Comparison of ENCODE assay signal across 9 cellular contexts in the genomic region with DNA sequence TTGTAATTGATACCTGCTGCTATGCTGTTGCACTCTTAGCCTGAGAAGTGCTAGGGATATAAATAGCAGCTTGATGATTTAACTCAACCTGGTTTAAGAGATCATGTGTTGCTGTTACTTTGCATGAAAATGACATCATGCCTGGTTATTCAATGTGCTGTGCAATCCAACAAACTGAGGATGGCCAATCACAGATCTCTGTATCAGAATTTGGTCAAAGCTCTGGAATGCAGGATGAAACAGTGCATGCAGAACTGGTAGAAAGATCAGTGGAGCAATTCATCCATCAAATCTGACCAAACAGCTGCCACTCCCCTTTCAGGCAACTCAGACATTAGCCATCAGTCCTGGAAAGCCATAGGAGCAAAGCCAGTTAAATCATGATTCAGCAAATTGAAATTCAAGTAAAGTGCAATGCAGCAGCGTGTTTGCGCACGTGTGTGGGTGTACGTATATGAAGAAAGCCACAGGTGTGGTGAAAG.
A peak's percentile ranks its signal among the peaks of the same experiment; 100 is the strongest.
DNase-seq lines count a peak whose midpoint lies in the region; ATAC-seq and TF ChIP-seq lines count a peak whose summit lies in the region.
"Had no signal": no experiment of that assay in that cellular context is flagged by ENCODE, and none has a peak within 500 bp of the region (broad histone marks: within the 10 kb centered on the region; RNA-seq: fewer than 3 reads in every experiment).

No MANE protein-coding gene starts in this region.

- no peak overlapping the region for H3K4me3 Mint-ChIP-seq in CD14-positive monocyte
- no peak overlapping the region for H3K4me3 Mint-ChIP-seq in CD8-positive, alpha-beta T cell
- H3K4me3 Mint-ChIP-seq: activated naive CD8-positive, alpha-beta T cell treated with anti-CD3 and anti-CD28 coated beads, Interleukin-2, amount 10 ng/mL, durations not matched to agents 7 days and 5 days had no signal

- H3K9me3 ChIP-seq in right cardiac atrium (ENCODE audit: control insufficient read depth, low read length), result no peaks in the 10 kb centered on the region
- H3K9me3 ChIP-seq in esophagus muscularis mucosa, result no peaks in the 10 kb centered on the region
- H3K9me3 ChIP-seq in CD8-positive, alpha-beta T cell (ENCODE audit: low read length), result no peaks in the 10 kb centered on the region

- no peak for TF ChIP-seq POLR2A in esophagus muscularis mucosa (IDR thresholded peaks at IDR 0.05; ENCODE audit: low read depth)

- no peaks in the 10 kb centered on the region for H3K27me3 ChIP-seq in right cardiac atrium (ENCODE audit: control insufficient read depth, insufficient read depth)
- no peaks in the 10 kb centered on the region for H3K27me3 ChIP-seq in esophagus muscularis mucosa
- H3K27me3 ChIP-seq in CD8-positive, alpha-beta T cell (ENCODE audit: insufficient read depth, low read length), result no peaks in the 10 kb centered on the region

- H3K27ac ChIP-seq in right cardiac atrium (ENCODE audit: low read length), result no peak overlapping the region
- H3K27ac ChIP-seq in esophagus muscularis mucosa (replicated peaks in 1 of 4), result no peak overlapping the region
- H3K27ac ChIP-seq in CD8-positive, alpha-beta T cell (ENCODE audit: low read depth, low read length), result no peak overlapping the region

- H3K9me3 Mint-ChIP-seq in CD14-positive monocyte, result peaks cover 0 to 2% (median 0%) of the 10 kb centered on the region in 7 donors
- no peaks in the 10 kb centered on the region for H3K9me3 Mint-ChIP-seq in CD8-positive, alpha-beta T cell

- POLR2A ChIA-PET in CD8-positive, alpha-beta T cell (lab: Charles Lee), result no interaction called here

- no peak for TF ChIP-seq EP300 in esophagus muscularis mucosa (IDR thresholded peaks at IDR 0.05)

- intact Hi-C loops in right cardiac atrium (cut with DNase I), result no loop called here
- intact Hi-C loops in CD14-positive monocyte (cut with micrococcal nuclease), result loop anchor here in 1 of 2 donors (10.0 kb wide), 2 partner anchors 127 to 157 kb away; a partner anchor contains a TSS
- intact Hi-C loops in esophagus muscularis mucosa (cut with DNase I), result no loop called here
- intact Hi-C loops in CD8-positive, alpha-beta T cell (cut with DNase I, micrococcal nuclease), result no loop called here
- intact Hi-C loops in posterior vena cava (cut with DNase I), result no loop called here

- H3K4me3 ChIP-seq in right cardiac atrium (ENCODE audit: low read length) (no peak overlapping the region), esophagus muscularis mucosa (no peak overlapping the region)
- no peak overlapping the region for H3K4me3 ChIP-seq in CD8-positive, alpha-beta T cell (ENCODE audit: low read depth, low read length)

- no peaks in the 10 kb centered on the region for H3K36me3 Mint-ChIP-seq in CD14-positive monocyte
- H3K36me3 Mint-ChIP-seq in CD8-positive, alpha-beta T cell, result no peaks in the 10 kb centered on the region
- H3K36me3 Mint-ChIP-seq: activated naive CD8-positive, alpha-beta T cell treated with anti-CD3 and anti-CD28 coated beads, Interleukin-2, amount 10 ng/mL, durations not matched to agents 7 days and 5 days had no signal

- CTCF ChIA-PET in CD8-positive, alpha-beta T cell (lab: Charles Lee), result no interaction called here

- no peak overlapping the region for H3K27ac Mint-ChIP-seq in CD14-positive monocyte
- no peak overlapping the region for H3K27ac Mint-ChIP-seq in CD8-positive, alpha-beta T cell
- H3K27ac Mint-ChIP-seq: activated naive CD8-positive, alpha-beta T cell treated with anti-CD3 and anti-CD28 coated beads, Interleukin-2, amount 10 ng/mL, durations not matched to agents 7 days and 5 days had no signal

- no peaks in the 10 kb centered on the region for H3K36me3 ChIP-seq in esophagus muscularis mucosa
- no peaks in the 10 kb centered on the region for H3K36me3 ChIP-seq in CD8-positive, alpha-beta T cell (ENCODE audit: insufficient read depth, low read length)

- no peak for TF ChIP-seq CTCF in AG09319 (IDR thresholded peaks at IDR 0.05; ENCODE audit: low read depth, low read length)
- no peak for TF ChIP-seq CTCF in CD14-positive monocyte (IDR thresholded peaks at IDR 0.05)
- TF ChIP-seq CTCF in esophagus muscularis mucosa (IDR thresholded peaks at IDR 0.05), result no peak
- no peak for TF ChIP-seq CTCF in CD8-positive, alpha-beta T cell (IDR thresholded peaks at IDR 0.05)

- H3K4me1 ChIP-seq in right cardiac atrium (ENCODE audit: control insufficient read depth, insufficient read depth, low read length), result peaks cover 2% of the 10 kb centered on the region
- peaks cover 0 to 11% (median 5%) of the 10 kb centered on the region in 4 donors for H3K4me1 ChIP-seq in esophagus muscularis mucosa
- no peaks in the 10 kb centered on the region for H3K4me1 ChIP-seq in CD8-positive, alpha-beta T cell (ENCODE audit: insufficient read depth, low read length)

- peaks cover 0 to 5% (median under 1%) of the 10 kb centered on the region in 3 donors for H3K27me3 Mint-ChIP-seq in CD14-positive monocyte (ENCODE audit: low read depth in 3 of 3)
- no peaks in the 10 kb centered on the region for H3K27me3 Mint-ChIP-seq in CD8-positive, alpha-beta T cell (ENCODE audit: low read depth)
- H3K27me3 Mint-ChIP-seq: activated naive CD8-positive, alpha-beta T cell treated with anti-CD3 and anti-CD28 coated beads, Interleukin-2, amount 10 ng/mL, durations not matched to agents 7 days and 5 days had no signal

- ATAC-seq in GM19395 (IDR thresholded peaks at IDR 0.05; ENCODE audit: unreplicated experiment) (peak; percentile 61), right cardiac atrium (peak; percentile 54 to 73)
- no peak for ATAC-seq in CD8-positive, alpha-beta T cell

- H3K4me1 Mint-ChIP-seq in CD14-positive monocyte, result peaks cover 25% of the 10 kb centered on the region
- H3K4me1 Mint-ChIP-seq in CD8-positive, alpha-beta T cell (ENCODE audit: low read depth), result no peaks in the 10 kb centered on the region

- 76% methylated on average over 4 of the region's 4 CpGs for WGBS in right cardiac atrium
- WGBS in esophagus muscularis mucosa, result 81% methylated on average over 4 of the region's 4 CpGs

- DNase-seq in AG09319 (ENCODE audit: extremely low read depth, low read depth), result peak; percentile 73
- DNase-seq in NCI-H69 (lab: John Stamatoyannopoulos, UW), result peak; percentile 60
- no peak for DNase-seq in right cardiac atrium
- no peak for DNase-seq in CD14-positive monocyte (ENCODE audit: low spot score)
- no peak for DNase-seq in esophagus muscularis mucosa (ENCODE audit: extremely low spot score)
- DNase-seq in CD8-positive, alpha-beta T cell, result no peak
- DNase-seq in posterior vena cava (ENCODE audit: low spot score), result no peak
- DNase-seq: activated naive CD8-positive, alpha-beta T cell treated with anti-CD3 and anti-CD28 coated beads, Interleukin-2, amount 10 ng/mL, durations not matched to agents 7 days and 5 days had no signal

Comparison
In these comparisons a context has a peak if more than half of its experiments do, and no peak if none do; other contexts are left out.
1. DNase-seq: peak in AG09319 (single experiment) and NCI-H69 (single experiment); none in right cardiac atrium (0 of 3), CD14-positive monocyte (single experiment), esophagus muscularis mucosa (single experiment), CD8-positive, alpha-beta T cell (0 of 7) and posterior vena cava (single experiment).